ENCODE assay signal across 7 cellular contexts in the genomic region with DNA sequence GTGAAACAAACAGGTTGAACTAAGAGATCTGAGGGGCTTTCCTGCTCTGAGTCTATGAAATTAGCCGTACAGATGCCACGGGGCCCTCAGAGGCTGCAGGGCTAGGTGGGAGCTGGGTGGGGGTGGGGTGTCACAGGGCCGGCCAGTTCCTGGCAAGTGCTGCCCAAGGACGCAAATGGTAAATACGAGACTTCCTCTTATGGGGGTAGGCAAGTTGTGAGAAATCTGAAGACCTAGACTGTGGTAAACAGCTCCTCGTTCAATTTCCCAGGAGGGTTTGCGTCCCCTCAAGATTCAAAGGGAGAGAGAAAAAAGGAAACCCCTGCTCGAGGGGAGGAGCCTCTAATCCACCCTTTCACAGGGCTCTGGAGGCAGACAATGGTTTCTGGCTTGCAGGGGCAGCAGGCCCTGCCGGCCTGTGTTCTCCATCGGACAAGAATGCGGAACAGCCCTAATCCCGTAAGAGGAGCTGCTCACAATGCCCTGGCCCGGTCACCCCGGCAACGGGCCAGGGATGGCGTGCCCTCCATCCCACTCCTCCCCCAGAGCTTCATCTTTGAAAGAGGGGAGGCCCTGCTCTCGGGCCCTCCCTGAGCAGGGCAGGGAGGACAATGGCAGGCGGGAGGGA. TPM values are rescaled to one million over a fixed set of nuclear protein-coding genes. Genes with fewer than 3 reads are reported as not detected.
A peak's percentile ranks its signal among the peaks of the same experiment; 100 is the strongest.
DNase-seq lines count a peak whose midpoint lies in the region; ATAC-seq and TF ChIP-seq lines count a peak whose summit lies in the region.

No MANE protein-coding gene starts in this region.

- H3K36me3 Mint-ChIP-seq in activated naive CD4-positive, alpha-beta T cell treated with anti-CD3 and anti-CD28 coated beads, Interleukin-2, amount 50 U/mL, for 24 hours = peaks cover 1% of the 10 kb centered on the region
- peaks cover 10% of the 10 kb centered on the region for H3K36me3 Mint-ChIP-seq in osteocyte (ENCODE audit: unreplicated experiment)

- H3K4me1 Mint-ChIP-seq in activated naive CD4-positive, alpha-beta T cell treated with anti-CD3 and anti-CD28 coated beads, Interleukin-2, amount 50 U/mL, for 24 hours = peaks cover 95% of the 10 kb centered on the region
- peaks cover 53% of the 10 kb centered on the region for H3K4me1 Mint-ChIP-seq in osteocyte (ENCODE audit: unreplicated experiment)

- H3K27me3 Mint-ChIP-seq in activated naive CD4-positive, alpha-beta T cell treated with anti-CD3 and anti-CD28 coated beads, Interleukin-2, amount 50 U/mL, for 24 hours = no peaks in the 10 kb centered on the region
- no peaks in the 10 kb centered on the region for H3K27me3 Mint-ChIP-seq in osteocyte (ENCODE audit: unreplicated experiment)

- no peak for TF ChIP-seq CTCF in osteocyte (IDR thresholded peaks at IDR 0.05)

- H3K4me3 Mint-ChIP-seq in activated naive CD4-positive, alpha-beta T cell treated with anti-CD3 and anti-CD28 coated beads, Interleukin-2, amount 50 U/mL, for 24 hours = peak overlapping the region; percentile 87
- H3K4me3 Mint-ChIP-seq in osteocyte (ENCODE audit: unreplicated experiment) = peak overlapping the region; percentile 60

- peak overlapping the region; percentile 94 for H3K27ac Mint-ChIP-seq in activated naive CD4-positive, alpha-beta T cell treated with anti-CD3 and anti-CD28 coated beads, Interleukin-2, amount 50 U/mL, for 24 hours
- H3K27ac Mint-ChIP-seq in osteocyte (ENCODE audit: unreplicated experiment) = peak overlapping the region; percentile 95

- H3K9me3 Mint-ChIP-seq in activated naive CD4-positive, alpha-beta T cell treated with anti-CD3 and anti-CD28 coated beads, Interleukin-2, amount 50 U/mL, for 24 hours = no peaks in the 10 kb centered on the region
- no peaks in the 10 kb centered on the region for H3K9me3 Mint-ChIP-seq in osteocyte (ENCODE audit: unreplicated experiment)

- intact Hi-C loops in head of caudate nucleus (cut with DNase I) = no loop called here

- no peak for ATAC-seq in HG03097 (IDR thresholded peaks at IDR 0.05; ENCODE audit: low FRiP score, unreplicated experiment)

- peak; percentile 38 for DNase-seq in GM19240 (ENCODE audit: insufficient read length, low spot score)
- DNase-seq in NCI-H1092 treated with DMSO at 0.1 percent for 48 hours (lab: John Stamatoyannopoulos, UW) = peak; percentile 83
- peak in 40 of 42 donors; percentile 12 to 78 (median 54) for DNase-seq in head of caudate nucleus
- DNase-seq in osteocyte (ENCODE audit: extremely low spot score, unreplicated experiment) = no peak
- DNase-seq in HUDEP-2 (lab: John Stamatoyannopoulos, UW; ENCODE audit: unreplicated experiment in 76 of 76) = no peak

RNA-seq across cellular contexts. Expression of a gene that starts 7.8 kb away (rescaled TPM):
- total RNA-seq in osteocyte = 4.3 and 4.5 TPM in 2 replicates

RNA-seq across cellular contexts. Expression of a gene that starts 42.9 kb away (rescaled TPM):
- total RNA-seq in osteocyte = not detected in 2 replicates

Comparison
In these comparisons a context has a peak if more than half of its experiments do, and no peak if none do; other contexts are left out.
1. DNase-seq: peak in GM19240 (single experiment), NCI-H1092 treated with DMSO at 0.1 percent for 48 hours (single experiment) and head of caudate nucleus (40 of 42); none in osteocyte (single experiment) and HUDEP-2 (0 of 76).